In the genomic region with DNA sequence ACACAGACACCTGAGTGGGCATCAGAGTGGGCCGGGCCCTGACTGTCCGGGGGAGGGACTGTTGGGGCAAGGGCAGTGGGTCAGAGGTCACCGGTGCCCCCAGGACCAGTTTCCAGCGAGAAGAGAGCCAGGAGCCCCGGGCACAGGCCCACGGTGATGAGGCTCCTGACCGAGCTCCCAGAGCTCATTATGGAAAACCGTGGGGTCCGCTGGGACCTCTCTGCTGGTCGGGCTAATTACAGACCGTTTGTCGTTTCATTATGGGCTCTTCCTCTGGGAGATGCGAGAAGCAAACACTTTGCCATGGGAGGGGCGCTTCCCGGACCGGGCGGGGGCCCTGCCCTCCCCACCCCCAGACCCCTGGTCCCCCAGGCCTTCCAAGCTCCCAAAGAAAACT, we compare ENCODE assay signal across 16 cellular contexts. TPM values are rescaled to one million over a fixed set of nuclear protein-coding genes. Genes with fewer than 3 reads are reported as not detected.
DNase-seq lines count a peak whose midpoint lies in the region; ATAC-seq and TF ChIP-seq lines count a peak whose summit lies in the region.
"Had no signal": no experiment of that assay in that cellular context is flagged by ENCODE, and none has a peak within 500 bp of the region (broad histone marks: within the 10 kb centered on the region; RNA-seq: fewer than 3 reads in every experiment).

No MANE protein-coding gene starts in this region.

- H3K27ac ChIP-seq in C4-2B: peak overlapping the region; percentile 100
- H3K27ac ChIP-seq in GM23338 (ENCODE audit: low read depth): no peak overlapping the region
- H3K27ac ChIP-seq in Peyer's patch: peak overlapping the region in 3 of 4 donors; percentile 81 to 96 (median 94)
- H3K27ac ChIP-seq: SJSA1 had no signal

- no peak for DNase-seq in GM23338 (ENCODE audit: low spot score)
- no peak for DNase-seq in Peyer's patch
- DNase-seq in stimulated activated naive CD4-positive, alpha-beta T cell treated with Interleukin-2 at 50 U/mL for 16 hours (lab: John Stamatoyannopoulos, UW): no peak
- no peak for DNase-seq in activated T-helper 2 cell treated with anti-CD3 and anti-CD28 coated beads, Interferon-gamma antibody, Interleukin-2, Interleukin-4, amounts not matched to agents 10 μg/mL and 5 μg/mL and 100 μg/mL, durations not matched to agents 14 hours and 24 hours and 36 hours (ENCODE audit: low spot score)
- DNase-seq: CD4-positive, alpha-beta memory T cell; NCI-H1417 treated with DMSO at 0.1 percent for 48 hours; NCI-H446; SW 1271 had no signal

- H3K4me3 Mint-ChIP-seq in GM23338: no peak overlapping the region
- H3K4me3 Mint-ChIP-seq in activated T-helper 2 cell treated with anti-CD3 and anti-CD28 coated beads, Interferon-gamma antibody, Interleukin-2, Interleukin-4, amounts not matched to agents 10 μg/mL and 5 μg/mL and 100 μg/mL, durations not matched to agents 14 hours and 24 hours and 36 hours (ENCODE audit: low read depth): no peak overlapping the region
- H3K4me3 Mint-ChIP-seq: CD4-positive, alpha-beta memory T cell had no signal

- H3K9me2 ChIP-seq in GM23338 (ENCODE audit: insufficient read depth): no peaks in the 10 kb centered on the region

- TF ChIP-seq CTCF in C4-2B (conservative IDR thresholded peaks at IDR 0.05) (no peak), GM23338 (conservative IDR thresholded peaks at IDR 0.05; ENCODE audit: low read depth in 2 of 2) (no peak), Peyer's patch (IDR thresholded peaks at IDR 0.05) (no peak)

- no peak for TF ChIP-seq POLR2A in Peyer's patch (IDR thresholded peaks at IDR 0.05)

- peak overlapping the region; percentile 67; the same call in 1 of the 2 replicates for H3K4me2 ChIP-seq in GM23338

- H3F3A ChIP-seq in GM23338 (replicated peaks; ENCODE audit: low read depth): 0 out of 2 replicates have a peak, but pooled peaks cover 14% of the 10 kb centered on the region

- no peaks in the 10 kb centered on the region for H4K20me1 ChIP-seq in GM23338 (replicated peaks; ENCODE audit: insufficient read depth)

- H3K4me1 ChIP-seq in GM23338 (ENCODE audit: insufficient read depth) (peaks cover 14% of the 10 kb centered on the region; the same call in 1 of the 2 replicates), Peyer's patch (peaks cover 0 to 55% (median 9%) of the 10 kb centered on the region in 4 donors), mucosa of stomach (ENCODE audit: control insufficient read depth, insufficient read depth, low read length) (peaks cover 52% of the 10 kb centered on the region)

- H3K79me2 ChIP-seq in GM23338 (replicated peaks; ENCODE audit: insufficient read depth): peaks cover 11% of the 10 kb centered on the region; the same call in 1 of the 2 replicates

- H3K9me3 Mint-ChIP-seq in GM23338: no peaks in the 10 kb centered on the region
- no peaks in the 10 kb centered on the region for H3K9me3 Mint-ChIP-seq in activated T-helper 2 cell treated with anti-CD3 and anti-CD28 coated beads, Interferon-gamma antibody, Interleukin-2, Interleukin-4, amounts not matched to agents 10 μg/mL and 5 μg/mL and 100 μg/mL, durations not matched to agents 14 hours and 24 hours and 36 hours
- H3K9me3 Mint-ChIP-seq: CD4-positive, alpha-beta memory T cell; IgD-negative memory B cell had no signal

- H3K4me1 Mint-ChIP-seq in GM23338: peaks cover 14% of the 10 kb centered on the region
- no peaks in the 10 kb centered on the region for H3K4me1 Mint-ChIP-seq in activated T-helper 2 cell treated with anti-CD3 and anti-CD28 coated beads, Interferon-gamma antibody, Interleukin-2, Interleukin-4, amounts not matched to agents 10 μg/mL and 5 μg/mL and 100 μg/mL, durations not matched to agents 14 hours and 24 hours and 36 hours (ENCODE audit: low read depth)

- no peaks in the 10 kb centered on the region for H3K36me3 ChIP-seq in GM23338 (ENCODE audit: insufficient read depth)
- no peaks in the 10 kb centered on the region for H3K36me3 ChIP-seq in Peyer's patch
- H3K36me3 ChIP-seq in mucosa of stomach (ENCODE audit: control insufficient read depth, insufficient read depth, low read length): peaks cover 10% of the 10 kb centered on the region
- H3K36me3 ChIP-seq: SJSA1 had no signal

- H3K27me3 Mint-ChIP-seq in GM23338 (ENCODE audit: insufficient read depth, low read depth, poor library complexity): peaks cover 30% of the 10 kb centered on the region
- H3K27me3 Mint-ChIP-seq in activated T-helper 2 cell treated with anti-CD3 and anti-CD28 coated beads, Interferon-gamma antibody, Interleukin-2, Interleukin-4, amounts not matched to agents 10 μg/mL and 5 μg/mL and 100 μg/mL, durations not matched to agents 14 hours and 24 hours and 36 hours (ENCODE audit: low read depth): no peaks in the 10 kb centered on the region

- peak overlapping the region; percentile 95 for H3K9ac ChIP-seq in mucosa of stomach (ENCODE audit: low read length)

- H2AFZ ChIP-seq in GM23338: no peak overlapping the region

- H3K9me3 ChIP-seq in Peyer's patch (no peaks in the 10 kb centered on the region), mucosa of stomach (ENCODE audit: control insufficient read depth, low read length) (no peaks in the 10 kb centered on the region)
- H3K9me3 ChIP-seq: SJSA1 had no signal

- peaks cover 2% of the 10 kb centered on the region; the same call in 1 of the 3 replicates for H3K36me3 Mint-ChIP-seq in GM23338 (ENCODE audit: low read depth)
- no peaks in the 10 kb centered on the region for H3K36me3 Mint-ChIP-seq in activated T-helper 2 cell treated with anti-CD3 and anti-CD28 coated beads, Interferon-gamma antibody, Interleukin-2, Interleukin-4, amounts not matched to agents 10 μg/mL and 5 μg/mL and 100 μg/mL, durations not matched to agents 14 hours and 24 hours and 36 hours (ENCODE audit: low read depth)
- H3K36me3 Mint-ChIP-seq: IgD-negative memory B cell had no signal

- intact Hi-C loops in activated T-helper 2 cell treated with anti-CD3 and anti-CD28 coated beads, Interferon-gamma antibody, Interleukin-2, Interleukin-4, amounts not matched to agents 10 μg/mL and 5 μg/mL and 100 μg/mL, durations not matched to agents 14 hours and 24 hours and 36 hours (cut with micrococcal nuclease): no loop called here

- H3K27me3 ChIP-seq in GM23338 (ENCODE audit: insufficient read depth): no peaks in the 10 kb centered on the region
- no peaks in the 10 kb centered on the region for H3K27me3 ChIP-seq in Peyer's patch
- H3K27me3 ChIP-seq in mucosa of stomach (ENCODE audit: control insufficient read depth, insufficient read depth, low read length): no peaks in the 10 kb centered on the region
- H3K27me3 ChIP-seq: SJSA1 had no signal

- no peak overlapping the region for H3K27ac Mint-ChIP-seq in GM23338
- no peak overlapping the region for H3K27ac Mint-ChIP-seq in activated T-helper 2 cell treated with anti-CD3 and anti-CD28 coated beads, Interferon-gamma antibody, Interleukin-2, Interleukin-4, amounts not matched to agents 10 μg/mL and 5 μg/mL and 100 μg/mL, durations not matched to agents 14 hours and 24 hours and 36 hours
- H3K27ac Mint-ChIP-seq: CD4-positive, alpha-beta memory T cell; IgD-negative memory B cell had no signal

- H3K4me3 ChIP-seq in GM23338 (no peak overlapping the region), Peyer's patch (peak overlapping the region in 1 of 4 donors; percentile 71), mucosa of stomach (ENCODE audit: low read length) (peak overlapping the region; percentile 51)
- H3K4me3 ChIP-seq: SJSA1 had no signal

- ATAC-seq in GM23338 (no peak), GM19467 (IDR thresholded peaks at IDR 0.05; ENCODE audit: unreplicated experiment) (no peak), GM19035 (IDR thresholded peaks at IDR 0.05; ENCODE audit: unreplicated experiment) (no peak)

TF ChIP-seq in GM23338, 12 proteins besides CTCF, POLR2A, EP300 and RAD21 (continues in another document):
- TF ChIP-seq EZH2phosphoT487 (IDR thresholded peaks at IDR 0.05; ENCODE audit: unreplicated experiment): no peak
- TF ChIP-seq, protein P1, sequence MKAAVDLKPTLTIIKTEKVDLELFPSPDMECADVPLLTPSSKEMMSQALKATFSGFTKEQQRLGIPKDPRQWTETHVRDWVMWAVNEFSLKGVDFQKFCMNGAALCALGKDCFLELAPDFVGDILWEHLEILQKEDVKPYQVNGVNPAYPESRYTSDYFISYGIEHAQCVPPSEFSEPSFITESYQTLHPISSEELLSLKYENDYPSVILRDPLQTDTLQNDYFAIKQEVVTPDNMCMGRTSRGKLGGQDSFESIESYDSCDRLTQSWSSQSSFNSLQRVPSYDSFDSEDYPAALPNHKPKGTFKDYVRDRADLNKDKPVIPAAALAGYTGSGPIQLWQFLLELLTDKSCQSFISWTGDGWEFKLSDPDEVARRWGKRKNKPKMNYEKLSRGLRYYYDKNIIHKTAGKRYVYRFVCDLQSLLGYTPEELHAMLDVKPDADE (IDR thresholded peaks at IDR 0.05): no peak
- no peak for TF ChIP-seq CREB1 (CRISPR knock-in tag; IDR thresholded peaks at IDR 0.05; ENCODE audit: low read depth)

RNA-seq across cellular contexts. Expression of a gene that starts 12.0 kb away (rescaled TPM):
- 0.45 TPM in 1 of 2 replicates, not detected in the other for total RNA-seq in GM23338 (2014; rRNA removed; shearing (Covaris generic))
- not detected in 2 replicates for polyA plus RNA-seq in GM23338 (2016; fragmentation: Nextera tagmentation; extraction: Ambion mirVana)
- total RNA-seq in Peyer's patch: 1 to 10 TPM in 3 of 4 donors, not detected in 1; 1.6 to 3.6 (median 1.8) TPM
- total RNA-seq in activated T-helper 2 cell treated with anti-CD3 and anti-CD28 coated beads, Interferon-gamma antibody, Interleukin-2, Interleukin-4, amounts not matched to agents 10 μg/mL and 5 μg/mL and 100 μg/mL, durations not matched to agents 14 hours and 24 hours and 36 hours: not detected in 2 replicates
- total RNA-seq: CD4-positive, alpha-beta memory T cell; HT1080; OCI-LY7; SJSA1 had no signal
- polyA plus RNA-seq: IgD-negative memory B cell had no signal

RNA-seq across cellular contexts. Expression of a gene that starts 44.7 kb away (rescaled TPM):
- total RNA-seq in GM23338 (2014; rRNA removed; shearing (Covaris generic)): 0.58 and 1.5 TPM in 2 replicates
- polyA plus RNA-seq in GM23338 (2016; fragmentation: Nextera tagmentation; extraction: Ambion mirVana): 0.56 and 1.1 TPM in 2 replicates
- total RNA-seq in Peyer's patch: 10 to 100 TPM in 1 of 4 donors, 1 to 10 TPM in 1, under 1 TPM in 1, not detected in 1; 0.70 to 38.0 (median 3.2) TPM
- total RNA-seq in activated T-helper 2 cell treated with anti-CD3 and anti-CD28 coated beads, Interferon-gamma antibody, Interleukin-2, Interleukin-4, amounts not matched to agents 10 μg/mL and 5 μg/mL and 100 μg/mL, durations not matched to agents 14 hours and 24 hours and 36 hours: 219 and 231 TPM in 2 replicates
- total RNA-seq: HT1080, OCI-LY7, SJSA1 had no signal

RNA-seq across cellular contexts. Expression of a gene that starts 45.8 kb away (rescaled TPM):
- total RNA-seq in GM23338 (2014; rRNA removed; shearing (Covaris generic)): 21.3 and 21.5 TPM in 2 replicates
- polyA plus RNA-seq in GM23338 (2016; fragmentation: Nextera tagmentation; extraction: Ambion mirVana): 9.6 and 9.9 TPM in 2 replicates
- total RNA-seq in Peyer's patch: 10 to 100 TPM; 14.0 to 32.0 (median 22.7) TPM
- total RNA-seq in activated T-helper 2 cell treated with anti-CD3 and anti-CD28 coated beads, Interferon-gamma antibody, Interleukin-2, Interleukin-4, amounts not matched to agents 10 μg/mL and 5 μg/mL and 100 μg/mL, durations not matched to agents 14 hours and 24 hours and 36 hours: 20.5 and 22.1 TPM in 2 replicates

RNA-seq across cellular contexts. Expression of a gene that starts 52.3 kb away (rescaled TPM):
- not detected in 2 replicates for total RNA-seq in GM23338 (2014; rRNA removed; shearing (Covaris generic))
- polyA plus RNA-seq in GM23338 (2016; fragmentation: Nextera tagmentation; extraction: Ambion mirVana): not detected in 2 replicates
- 1 to 10 TPM in 3 of 4 donors, not detected in 1; 1.6 to 9.1 (median 2.8) TPM for total RNA-seq in Peyer's patch
- total RNA-seq in activated T-helper 2 cell treated with anti-CD3 and anti-CD28 coated beads, Interferon-gamma antibody, Interleukin-2, Interleukin-4, amounts not matched to agents 10 μg/mL and 5 μg/mL and 100 μg/mL, durations not matched to agents 14 hours and 24 hours and 36 hours: 441 and 458 TPM in 2 replicates
- total RNA-seq: SJSA1 had no signal
- polyA plus RNA-seq: IgD-negative memory B cell had no signal
